20 cellular contexts compared by ENCODE assay signal in the genomic region with DNA sequence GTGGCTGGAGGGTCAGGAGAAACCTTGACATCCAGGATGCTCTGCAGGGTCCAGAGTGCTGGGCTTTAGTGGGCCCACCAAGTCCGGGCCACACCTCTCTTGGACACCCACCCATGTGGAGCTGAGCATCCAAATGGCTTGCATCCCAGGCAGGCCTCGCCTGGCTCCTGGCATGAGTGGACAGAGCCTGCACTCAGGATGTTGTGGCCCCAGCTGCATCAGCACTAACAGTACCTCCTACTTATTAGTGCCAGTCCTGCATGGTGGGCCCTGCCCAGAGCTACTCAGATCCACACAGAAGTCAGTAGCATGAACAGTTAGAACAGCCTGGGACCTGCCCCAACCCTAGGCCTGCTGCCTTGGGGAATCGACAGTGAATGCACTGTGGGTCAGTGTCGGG. TPM values are rescaled to one million over a fixed set of nuclear protein-coding genes. Genes with fewer than 3 reads are reported as not detected.
DNase-seq lines count a peak whose midpoint lies in the region; ATAC-seq and TF ChIP-seq lines count a peak whose summit lies in the region.
"Had no signal": no experiment of that assay in that cellular context is flagged by ENCODE, and none has a peak within 500 bp of the region (broad histone marks: within the 10 kb centered on the region; RNA-seq: fewer than 3 reads in every experiment).

No MANE protein-coding gene starts in this region.

- H3K36me3 ChIP-seq in HCT116 (ENCODE audit: control insufficient read depth in 1 of 2, insufficient read depth in 2 of 2, low read length in 2 of 2) (no peaks in the 10 kb centered on the region), Panc1 (ENCODE audit: control insufficient read depth, insufficient read depth, low read length) (no peaks in the 10 kb centered on the region), spleen (no peaks in the 10 kb centered on the region)
- H3K36me3 ChIP-seq: adrenal gland, lower lobe of right lung, thoracic aorta had no signal

- H3K27ac Mint-ChIP-seq in chondrocyte (ENCODE audit: unreplicated experiment) = peak overlapping the region; percentile 92
- H3K27ac Mint-ChIP-seq: H9 had no signal

- 85 to 91% (median 90%) methylated on average over 2 to 4 of the region's 4 CpGs for WGBS in spleen, 5 donors

- peak overlapping the region; percentile 97 for H3K27ac ChIP-seq in HCT116 (ENCODE audit: low read depth, low read length)
- H3K27ac ChIP-seq in Panc1 (ENCODE audit: low read length) = peak overlapping the region; percentile 81
- H3K27ac ChIP-seq in spleen = no peak overlapping the region
- H3K27ac ChIP-seq: lower lobe of right lung, thoracic aorta had no signal

- H3K4me3 ChIP-seq in HCT116 (replicated peaks in 1 of 2; ENCODE audit: low read depth in 1 of 2, low read length in 2 of 2) (no peak overlapping the region), Panc1 (ENCODE audit: low read depth in 2 of 2, low read length in 2 of 2) (no peak overlapping the region), spleen (no peak overlapping the region)
- H3K4me3 ChIP-seq: adrenal gland, lower lobe of right lung, thoracic aorta had no signal

- DNase-seq in HCT116 (ENCODE audit: low read depth, low spot score) = no peak
- no peak for DNase-seq in Panc1 (ENCODE audit: low read depth, low spot score)
- DNase-seq in chondrocyte (ENCODE audit: low spot score) = no peak
- peak; percentile 68 for DNase-seq in spleen
- DNase-seq in SIG-M5 treated with dmso at 0.1 percent for 504 hours (lab: John Stamatoyannopoulos, UW; ENCODE audit: unreplicated experiment) = no peak
- DNase-seq in DMS79 treated with DMSO at 0.1 percent for 48 hours (lab: John Stamatoyannopoulos, UW) = no peak
- DNase-seq: AML-193; central memory CD4-positive, alpha-beta T cell; DND-41; erythroblast; H9; lower lobe of right lung; NCI-H1417; NCI-H510A; occipital lobe; retina had no signal

- no peaks in the 10 kb centered on the region for H3K9me3 ChIP-seq in HCT116 (ENCODE audit: control insufficient read depth in 1 of 2, insufficient read depth in 1 of 2, low read depth in 1 of 2, low read length in 2 of 2)
- H3K9me3 ChIP-seq in Panc1 (ENCODE audit: control insufficient read depth, insufficient read depth, low read depth, low read length) = no peaks in the 10 kb centered on the region
- no peaks in the 10 kb centered on the region for H3K9me3 ChIP-seq in spleen
- H3K9me3 ChIP-seq: adrenal gland, lower lobe of right lung, thoracic aorta had no signal

- peak overlapping the region; percentile 75 for H3K9ac ChIP-seq in HCT116 (ENCODE audit: low read length)

- CTCF ChIA-PET in HCT116 (lab: Charles Lee) = interaction anchor here (1.2 to 5.4 kb wide), 7 partner anchors 9 to 378 kb away, joined by 4 to 36 read pairs (median 6); no protein-coding TSS in a partner anchor
- CTCF ChIA-PET in Panc1 (lab: Charles Lee) = interaction anchor here (0.5 kb wide), 1 partner anchor 365 kb away, joined by 4 read pairs; no protein-coding TSS in a partner anchor

- no peak for TF ChIP-seq RAD21 in HCT116 (IDR thresholded peaks at IDR 0.05; ENCODE audit: low read depth)

- H3K4me2 ChIP-seq in HCT116 (ENCODE audit: low read length) = peak overlapping the region; percentile 75

- no peak overlapping the region for H3K4me3 Mint-ChIP-seq in chondrocyte (ENCODE audit: unreplicated experiment)
- H3K4me3 Mint-ChIP-seq: activated CD4-positive, alpha-beta T cell treated with anti-CD3 and anti-CD28 coated beads, Interleukin-2, amount 10 ng/mL, durations not matched to agents 7 days and 5 days; H9 had no signal

- ATAC-seq in HCT116 (peak; percentile 7), Panc1 (peak; percentile 54), GM19452 (IDR thresholded peaks at IDR 0.05; ENCODE audit: unreplicated experiment) (no peak)

- no peaks in the 10 kb centered on the region for H3K27me3 ChIP-seq in HCT116 (ENCODE audit: insufficient read depth, low read length)
- H3K27me3 ChIP-seq in Panc1 (ENCODE audit: control insufficient read depth, insufficient read depth, low read length) = no peaks in the 10 kb centered on the region
- H3K27me3 ChIP-seq in spleen (replicated peaks in 1 of 7) = no peaks in the 10 kb centered on the region
- H3K27me3 ChIP-seq: adrenal gland had no signal

- H3K4me1 ChIP-seq in HCT116 (ENCODE audit: control insufficient read depth in 1 of 2, insufficient read depth in 2 of 2, low read length in 2 of 2) (peaks cover 78 to 96% of the 10 kb centered on the region in 2 experiments), Panc1 (ENCODE audit: control insufficient read depth, insufficient read depth, low read length) (peaks cover 53% of the 10 kb centered on the region), spleen (no peaks in the 10 kb centered on the region)
- H3K4me1 ChIP-seq: lower lobe of right lung had no signal

- intact Hi-C loops in HCT116 (cut with micrococcal nuclease) (loop anchor here (1.0 kb wide), 1 partner anchor 9 kb away; no protein-coding TSS in a partner anchor), Panc1 (cut with micrococcal nuclease; ENCODE audit: unreplicated experiment) (no loop called here), spleen (cut with DNase I; ENCODE audit: low total_unique reads) (no loop called here)

- peaks cover 36% of the 10 kb centered on the region for H3K4me1 Mint-ChIP-seq in chondrocyte (ENCODE audit: low read depth)

- no peaks in the 10 kb centered on the region for H3K36me3 Mint-ChIP-seq in chondrocyte (ENCODE audit: low read depth)

- no peaks in the 10 kb centered on the region; the same call in 1 of the 2 replicates for H3K79me2 ChIP-seq in HCT116 (ENCODE audit: insufficient read depth, low read length)

- TF ChIP-seq POLR2A in HCT116 (IDR thresholded peaks at IDR 0.05; ENCODE audit: borderline replicate concordance, extremely low read depth, insufficient read depth, insufficient read length) = no peak
- no peak for TF ChIP-seq POLR2A in spleen (IDR thresholded peaks at IDR 0.05)

- no peak overlapping the region for H2AFZ ChIP-seq in HCT116 (ENCODE audit: low read depth, low read length, poor library complexity, severe bottlenecking)

- BruUV-seq in HCT116 (replicated peaks; lab: Mats Ljungman, UMichigan) (no TSS peak), Panc1 (replicated peaks; lab: Mats Ljungman, UMichigan) (no TSS peak)

- H3K27me3 Mint-ChIP-seq in chondrocyte (ENCODE audit: low read depth) = no peaks in the 10 kb centered on the region

- no peaks in the 10 kb centered on the region for H3K9me2 ChIP-seq in HCT116 (ENCODE audit: insufficient read depth)

- RAD21 ChIA-PET in HCT116 (lab: Charles Lee; ENCODE audit: low non-redundant PET in 1 of 2, low total read pairs in 2 of 2, uncharacterized antibody in 2 of 2, unreplicated experiment in 2 of 2) = interaction anchor here (0.9 to 1.7 kb wide), 8 partner anchors 9 to 190 kb away, joined by 3 to 6 read pairs (median 4); no protein-coding TSS in a partner anchor

- H3K9me3 Mint-ChIP-seq in chondrocyte (ENCODE audit: low read depth) = no peaks in the 10 kb centered on the region
- H3K9me3 Mint-ChIP-seq: activated CD4-positive, alpha-beta T cell treated with anti-CD3 and anti-CD28 coated beads, Interleukin-2, amount 10 ng/mL, durations not matched to agents 7 days and 5 days; H9 had no signal

- TF ChIP-seq CTCF in HCT116 (IDR thresholded peaks at IDR 0.05 in 2 of 3, conservative IDR thresholded peaks at IDR 0.05 in 1 of 3; ENCODE audit: borderline replicate concordance in 1 of 3, insufficient read depth in 1 of 3, low read depth in 2 of 3, low read length in 2 of 3) (no peak), Panc1 (IDR thresholded peaks at IDR 0.05) (no peak), chondrocyte (IDR thresholded peaks at IDR 0.05) (no peak), spleen (IDR thresholded peaks at IDR 0.05 in 8 of 11, conservative IDR thresholded peaks at IDR 0.05 in 3 of 11) (no peak)

- POLR2A ChIA-PET in HCT116 (lab: Charles Lee) (interaction anchor here (0.9 to 10.8 kb wide), 6 partner anchors 10 to 366 kb away, joined by 3 to 198 read pairs (median 4); no protein-coding TSS in a partner anchor), Panc1 (lab: Charles Lee) (no interaction called here)

- no peaks in the 10 kb centered on the region for H4K20me1 ChIP-seq in HCT116 (ENCODE audit: insufficient read depth)

- in situ Hi-C loops in Panc1 (cut with HindIII; ENCODE audit: low pct_unique_long_range_greater_than_20kb, low sequenced_read_pairs) = no loop called here

TF ChIP-seq in HCT116, 20 proteins besides CTCF, POLR2A, EP300 and RAD21:
- TF ChIP-seq ZFX (IDR thresholded peaks at IDR 0.05) (peak; percentile 50; the same call in 1 of the 2 replicates), CBX3 (IDR thresholded peaks at IDR 0.05; ENCODE audit: low read depth) (no peak)

RNA-seq across cellular contexts. Expression of gene MRPS22, which starts 42.2 kb away (rescaled TPM):
- 95.1 TPM for total RNA-seq in HCT116 (2021; ENCODE audit: unreplicated experiment)
- 50.5 and 67.7 TPM in 2 replicates for polyA plus RNA-seq in HCT116 (2012)
- total RNA-seq in Panc1 (2021; ENCODE audit: unreplicated experiment) = 61.9 TPM
- 42.7 TPM for polyA plus RNA-seq in Panc1 (2012; ENCODE audit: insufficient read length)
- 29.5 to 31.2 TPM (median 31.1 TPM) in 3 replicates for total RNA-seq in chondrocyte
- total RNA-seq in spleen = 10 to 100 TPM; 24.8 to 53.2 (median 31.0) TPM
- polyA plus RNA-seq in spleen = 10 to 100 TPM; 25.1 to 31.6 (median 30.8) TPM

Comparison
In these comparisons a context has a peak if more than half of its experiments do, and no peak if none do; other contexts are left out.
1. H3K27ac ChIP-seq: peak in HCT116 (single experiment) and Panc1 (single experiment); none in spleen (0 of 8).